In the genomic region with DNA sequence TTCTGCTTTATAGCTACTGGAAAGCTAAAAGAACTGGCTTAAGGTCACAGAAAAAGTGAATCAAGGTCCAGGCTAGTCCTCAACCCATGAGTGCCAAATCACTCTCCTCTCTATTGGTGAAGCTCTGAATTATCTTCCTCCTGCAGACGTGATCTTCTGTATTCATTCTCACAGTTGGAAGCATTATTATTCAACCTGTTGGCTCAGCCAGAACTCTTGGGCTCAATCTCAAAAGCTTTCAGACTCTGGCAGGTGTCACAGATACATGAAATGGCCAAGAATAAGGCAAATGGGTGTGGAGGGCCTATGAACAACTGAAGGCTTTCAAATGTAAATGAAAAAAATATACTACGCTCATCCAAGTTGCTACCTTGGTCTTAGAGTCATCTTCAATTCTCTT, we compare ENCODE assay signal across 34 cellular contexts.
DNase-seq lines count a peak whose midpoint lies in the region; ATAC-seq, FAIRE-seq and TF ChIP-seq lines count a peak whose summit lies in the region.
"Had no signal": no experiment of that assay in that cellular context is flagged by ENCODE, and none has a peak within 500 bp of the region (broad histone marks: within the 10 kb centered on the region; RNA-seq: fewer than 3 reads in every experiment).

No MANE protein-coding gene starts in this region.

- H3K9ac ChIP-seq in astrocyte (ENCODE audit: low read length), result no peak overlapping the region

- TF ChIP-seq POLR2A in GM12891 (IDR thresholded peaks at IDR 0.05; ENCODE audit: low read depth, low read length), result no peak

- peak; percentile 31 for ATAC-seq in HG03432 (IDR thresholded peaks at IDR 0.05; ENCODE audit: unreplicated experiment)
- ATAC-seq: activated CD8-positive, alpha-beta memory T cell treated with anti-CD3 and anti-CD28 coated beads, Interleukin-2, amount 10 ng/mL, durations not matched to agents 7 days and 5 days; HCT116; upper lobe of right lung had no signal

- no peak overlapping the region for H3K27ac ChIP-seq in astrocyte (ENCODE audit: low read depth, low read length)
- H3K27ac ChIP-seq: ascending aorta, cardiac muscle cell, colonic mucosa, epithelial cell of prostate, ovary, suprapubic skin, upper lobe of right lung had no signal

- no peak overlapping the region for H2AFZ ChIP-seq in astrocyte (ENCODE audit: low read depth, low read length)

- no peak for TF ChIP-seq CTCF in astrocyte (IDR thresholded peaks at IDR 0.05; ENCODE audit: insufficient read depth, low read depth, low read length)

- H3K9me3 ChIP-seq in astrocyte (ENCODE audit: insufficient read depth, low read depth, low read length), result no peaks in the 10 kb centered on the region
- H3K9me3 ChIP-seq: ascending aorta, colonic mucosa, ovary, suprapubic skin, upper lobe of right lung had no signal

- H3K4me3 Mint-ChIP-seq in astrocyte (ENCODE audit: unreplicated experiment), result no peak overlapping the region
- H3K4me3 Mint-ChIP-seq: activated CD8-positive, alpha-beta memory T cell treated with anti-CD3 and anti-CD28 coated beads, Interleukin-2, amount 10 ng/mL, durations not matched to agents 7 days and 5 days; neural crest cell had no signal

- H3K9me3 Mint-ChIP-seq in astrocyte (ENCODE audit: unreplicated experiment), result no peaks in the 10 kb centered on the region
- H3K9me3 Mint-ChIP-seq: neural crest cell had no signal

- no peak overlapping the region for H3K4me3 ChIP-seq in astrocyte (ENCODE audit: insufficient read depth, low read depth, low read length)
- H3K4me3 ChIP-seq: ascending aorta, cardiac muscle cell, colonic mucosa, MG63, ovary, suprapubic skin, upper lobe of right lung had no signal

- no peaks in the 10 kb centered on the region for H3K79me2 ChIP-seq in astrocyte (ENCODE audit: insufficient read depth, low read length)

- peak overlapping the region; percentile 15 for H3K4me2 ChIP-seq in astrocyte (ENCODE audit: low read length)

- peaks cover 20% of the 10 kb centered on the region for H3K4me1 ChIP-seq in astrocyte (ENCODE audit: insufficient read depth, low read length)
- H3K4me1 ChIP-seq: colonic mucosa, suprapubic skin, upper lobe of right lung had no signal

- H3K27ac Mint-ChIP-seq in astrocyte (ENCODE audit: unreplicated experiment), result no peak overlapping the region
- H3K27ac Mint-ChIP-seq: activated CD8-positive, alpha-beta memory T cell treated with anti-CD3 and anti-CD28 coated beads, Interleukin-2, amount 10 ng/mL, durations not matched to agents 7 days and 5 days had no signal

- no peaks in the 10 kb centered on the region for H3K27me3 Mint-ChIP-seq in astrocyte (ENCODE audit: low read depth, unreplicated experiment)
- H3K27me3 Mint-ChIP-seq: activated CD8-positive, alpha-beta memory T cell treated with anti-CD3 and anti-CD28 coated beads, Interleukin-2, amount 10 ng/mL, durations not matched to agents 7 days and 5 days had no signal

- H3K36me3 Mint-ChIP-seq in astrocyte (ENCODE audit: low read depth, unreplicated experiment), result no peaks in the 10 kb centered on the region
- H3K36me3 Mint-ChIP-seq: activated CD8-positive, alpha-beta memory T cell treated with anti-CD3 and anti-CD28 coated beads, Interleukin-2, amount 10 ng/mL, durations not matched to agents 7 days and 5 days had no signal

- H4K20me1 ChIP-seq in astrocyte (ENCODE audit: insufficient read depth, low read length), result no peaks in the 10 kb centered on the region

- H3K4me1 Mint-ChIP-seq in astrocyte (ENCODE audit: low read depth, unreplicated experiment), result peaks cover 9% of the 10 kb centered on the region
- H3K4me1 Mint-ChIP-seq: activated CD8-positive, alpha-beta memory T cell treated with anti-CD3 and anti-CD28 coated beads, Interleukin-2, amount 10 ng/mL, durations not matched to agents 7 days and 5 days; neural crest cell had no signal

- no peaks in the 10 kb centered on the region for H3K36me3 ChIP-seq in astrocyte (ENCODE audit: insufficient read depth, low read length)
- H3K36me3 ChIP-seq: ascending aorta, cardiac muscle cell, colonic mucosa, MG63, ovary, suprapubic skin, upper lobe of right lung had no signal

- peak; percentile 15 for DNase-seq in NCI-H748 (lab: John Stamatoyannopoulos, UW; ENCODE audit: unreplicated experiment)
- no peak for DNase-seq in NCI-H748 treated with DMSO at 0.1 percent for 48 hours (lab: John Stamatoyannopoulos, UW)
- DNase-seq in astrocyte (ENCODE audit: low read depth), result no peak
- DNase-seq in GM12891 (ENCODE audit: insufficient read length, low spot score), result no peak
- DNase-seq in stimulated activated naive CD4-positive, alpha-beta T cell (lab: John Stamatoyannopoulos, UW), result no peak
- DNase-seq in NCI-H82 (lab: John Stamatoyannopoulos, UW), result no peak
- no peak for DNase-seq in putamen (ENCODE audit: low spot score)
- DNase-seq: activated CD4-positive, alpha-beta T cell treated with anti-CD3 and anti-CD28 coated beads, Interleukin-2, amount 50 U/mL, for 4 hours; activated CD4-positive, CD25-positive, alpha-beta regulatory T cell; activated CD8-positive, alpha-beta memory T cell treated with anti-CD3 and anti-CD28 coated beads, Interleukin-2, amount 10 ng/mL, durations not matched to agents 7 days and 5 days; activated gamma-delta T cell treated with Interleukin-2 at 50 U/mL for 16 hours; activated T-cell treated with anti-CD3 and anti-CD28 coated beads, Interleukin-2, amount 50 U/mL, for 48 hours; Calu3; colonic mucosa; DND-41; effector CD8-positive, alpha-beta T cell; GF-D8; KBM-7; MG63; NCI-H1436; NCI-H446 treated with DMSO at 0.1 percent for 48 hours; ovary; PC-3; stimulated activated naive CD4-positive, alpha-beta T cell treated with Interleukin-2 at 50 U/mL for 16 hours; T-helper 1 cell; upper lobe of right lung had no signal

- H3K27me3 ChIP-seq in astrocyte (ENCODE audit: insufficient read depth, low read length), result no peaks in the 10 kb centered on the region
- H3K27me3 ChIP-seq: ascending aorta, colonic mucosa, MG63, ovary, suprapubic skin, upper lobe of right lung had no signal

- FAIRE-seq in astrocyte (lab: Jason Lieb, UNC) (no peak), GM12891 (lab: Jason Lieb, UNC) (no peak)
- FAIRE-seq: A204.1 had no signal

TF ChIP-seq in GM12891, 5 proteins besides CTCF, POLR2A, EP300 and RAD21:
- TF ChIP-seq SPI1 (IDR thresholded peaks at IDR 0.05; ENCODE audit: low read depth, low read length), result no peak
